Comparison of ENCODE assay signal across 16 cellular contexts in the genomic region with DNA sequence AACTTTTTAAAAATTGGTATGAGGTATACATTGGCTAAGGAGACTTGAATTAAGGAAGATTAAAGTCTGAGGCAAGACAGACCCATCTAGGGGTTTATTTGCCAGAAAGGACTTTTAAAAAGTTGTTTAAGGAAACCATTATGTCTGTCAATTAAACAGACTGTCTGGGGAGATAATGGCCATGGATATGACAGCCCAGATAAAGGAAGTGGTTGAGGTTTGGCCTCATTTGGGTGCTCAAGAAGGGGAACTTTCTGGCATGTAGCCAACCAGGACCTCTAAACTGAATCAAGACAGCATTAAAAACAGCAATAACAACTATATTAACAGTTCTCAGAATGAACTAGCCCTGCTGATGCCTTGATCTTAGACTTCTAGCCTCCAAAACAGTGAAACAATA. TPM values are rescaled to one million over a fixed set of nuclear protein-coding genes. Genes with fewer than 3 reads are reported as not detected.
DNase-seq lines count a peak whose midpoint lies in the region; ATAC-seq and TF ChIP-seq lines count a peak whose summit lies in the region.
"Had no signal": no experiment of that assay in that cellular context is flagged by ENCODE, and none has a peak within 500 bp of the region (broad histone marks: within the 10 kb centered on the region; RNA-seq: fewer than 3 reads in every experiment).

No MANE protein-coding gene starts in this region.

- H3K4me1 ChIP-seq in DND-41 (ENCODE audit: insufficient read depth, low read length) (peaks cover 6% of the 10 kb centered on the region; the same call in 1 of the 2 replicates), esophagus squamous epithelium (no peaks in the 10 kb centered on the region)
- H3K4me1 ChIP-seq: right lobe of liver had no signal

- no peak overlapping the region for H2AFZ ChIP-seq in DND-41 (ENCODE audit: low read depth, low read length)

- peak; percentile 56; the same call in 2 of the 3 replicates for ATAC-seq in DND-41 (ENCODE audit: insufficient read depth, low read depth)
- peak; percentile 34 to 69 (median 52) for ATAC-seq in T-cell (replicated peaks in 1 of 4)
- peak; percentile 66 for ATAC-seq in memory B cell (ENCODE audit: low read depth)
- ATAC-seq: stimulated activated naive CD8-positive, alpha-beta T cell treated with anti-CD3 and anti-CD28 coated beads, Interleukin-15, amount 100 ng/mL, for 72 hours had no signal

- H3K4me1 Mint-ChIP-seq in T-cell (peaks cover 25 to 37% (median 27%) of the 10 kb centered on the region in 3 donors), memory B cell (peaks cover 29% of the 10 kb centered on the region)

- no peak for TF ChIP-seq CTCF in DND-41 (IDR thresholded peaks at IDR 0.05; ENCODE audit: borderline replicate concordance, extremely low read depth, low read length, poor library complexity, severe bottlenecking)
- TF ChIP-seq CTCF in esophagus squamous epithelium (IDR thresholded peaks at IDR 0.05), result no peak

- peak; percentile 22 for DNase-seq in DND-41
- peak; percentile 43 for DNase-seq in KG1 (lab: John Stamatoyannopoulos, UW)
- peak in 6 of 34 experiments; percentile 10 to 25 (median 16) for DNase-seq in T-cell
- peak in 1 of 2 donors; percentile 34 for DNase-seq in memory B cell (ENCODE audit: low spot score in 2 of 2)
- DNase-seq in stimulated activated CD4-positive, alpha-beta T cell treated with anti-CD3 and anti-CD28 coated beads, Interleukin-2, amount 100 ng/mL, for 24 hours, result no peak
- no peak for DNase-seq in NCI-H2171 treated with DMSO at 0.1 percent for 48 hours (lab: John Stamatoyannopoulos, UW)
- DNase-seq in esophagus squamous epithelium (lab: John Stamatoyannopoulos, UW), result no peak
- DNase-seq: activated T-cell treated with anti-CD3 and anti-CD28 coated beads for 4 hours; amniotic stem cell; NCI-H1092; NCI-H446; right lobe of liver; stimulated activated naive CD8-positive, alpha-beta T cell treated with anti-CD3 and anti-CD28 coated beads, Interleukin-15, amount 100 ng/mL, for 72 hours had no signal

- H3K9ac ChIP-seq in DND-41 (ENCODE audit: low read depth, low read length), result no peak overlapping the region

- POLR2A ChIA-PET in T-cell (lab: Charles Lee), result no interaction called here

- no peak for TF ChIP-seq POLR2A in esophagus squamous epithelium (IDR thresholded peaks at IDR 0.05)

- no peaks in the 10 kb centered on the region for H3K9me3 ChIP-seq in DND-41 (ENCODE audit: insufficient read depth, low read length, severe bottlenecking)
- peaks cover 0 to 13% (median 0%) of the 10 kb centered on the region in 3 donors for H3K9me3 ChIP-seq in esophagus squamous epithelium

- H3K36me3 ChIP-seq in DND-41 (ENCODE audit: insufficient read depth, low read length) (no peaks in the 10 kb centered on the region), esophagus squamous epithelium (no peaks in the 10 kb centered on the region)
- H3K36me3 ChIP-seq: right lobe of liver had no signal

- H3K9me3 Mint-ChIP-seq in T-cell (peaks cover 18 to 23% (median 22%) of the 10 kb centered on the region in 3 donors), memory B cell (peaks cover 21% of the 10 kb centered on the region)

- H4K20me1 ChIP-seq in DND-41 (ENCODE audit: insufficient read depth, low read length), result no peaks in the 10 kb centered on the region

- H3K27ac ChIP-seq in DND-41 (ENCODE audit: low read length), result no peak overlapping the region
- no peak overlapping the region for H3K27ac ChIP-seq in esophagus squamous epithelium
- H3K27ac ChIP-seq: right lobe of liver, RWPE1, VCaP had no signal

- intact Hi-C loops in esophagus squamous epithelium (cut with DNase I), result no loop called here

- H3K4me3 Mint-ChIP-seq in T-cell (no peak overlapping the region), memory B cell (no peak overlapping the region)
- H3K4me3 Mint-ChIP-seq: stimulated activated naive CD8-positive, alpha-beta T cell treated with anti-CD3 and anti-CD28 coated beads, Interleukin-15, amount 100 ng/mL, for 72 hours had no signal

- no peak overlapping the region for H3K4me2 ChIP-seq in DND-41 (ENCODE audit: insufficient read depth, low read length)

- H3K36me3 Mint-ChIP-seq in T-cell, result peaks cover 8% of the 10 kb centered on the region
- H3K36me3 Mint-ChIP-seq in memory B cell, result peaks cover 6% of the 10 kb centered on the region

- no peak overlapping the region for H3K4me3 ChIP-seq in DND-41 (ENCODE audit: low read depth in 1 of 2, low read length in 2 of 2)
- no peak overlapping the region for H3K4me3 ChIP-seq in esophagus squamous epithelium
- H3K4me3 ChIP-seq: lung, right lobe of liver had no signal

- CTCF ChIA-PET in T-cell (lab: Charles Lee), result no interaction called here

- H3K27ac Mint-ChIP-seq in T-cell (peak overlapping the region; percentile 23 to 69), memory B cell (no peak overlapping the region)
- H3K27ac Mint-ChIP-seq: stimulated activated naive CD8-positive, alpha-beta T cell treated with anti-CD3 and anti-CD28 coated beads, Interleukin-15, amount 100 ng/mL, for 72 hours had no signal

- no peaks in the 10 kb centered on the region for H3K27me3 ChIP-seq in DND-41 (ENCODE audit: insufficient read depth, low read length, poor library complexity)
- no peaks in the 10 kb centered on the region for H3K27me3 ChIP-seq in esophagus squamous epithelium
- H3K27me3 ChIP-seq: right lobe of liver had no signal

- H3K79me2 ChIP-seq in DND-41 (ENCODE audit: insufficient read depth, low read length), result no peaks in the 10 kb centered on the region

- H3K27me3 Mint-ChIP-seq in T-cell (no peaks in the 10 kb centered on the region), memory B cell (no peaks in the 10 kb centered on the region)
- H3K27me3 Mint-ChIP-seq: stimulated activated naive CD8-positive, alpha-beta T cell treated with anti-CD3 and anti-CD28 coated beads, Interleukin-15, amount 100 ng/mL, for 72 hours had no signal

RNA-seq across cellular contexts. Expression of a gene that starts 9.9 kb away (rescaled TPM):
- total RNA-seq in T-cell (not detected), esophagus squamous epithelium (not detected)
- total RNA-seq: lung, right lobe of liver had no signal

Comparison
In these comparisons a context has a peak if more than half of its experiments do, and no peak if none do; other contexts are left out.
1. DNase-seq: peak in DND-41 (single experiment) and KG1 (single experiment); none in stimulated activated CD4-positive, alpha-beta T cell treated with anti-CD3 and anti-CD28 coated beads, Interleukin-2, amount 100 ng/mL, for 24 hours (0 of 2), NCI-H2171 treated with DMSO at 0.1 percent for 48 hours (single experiment) and esophagus squamous epithelium (single experiment).
2. Peak in every context shown above with its lines, with median percentiles within 50 percentile points of each other: ATAC-seq.